11 cellular contexts compared by ENCODE assay signal in genomic region chr15:80382285-80382684, GRCh38.
"Had no signal": no experiment of that assay in that cellular context is flagged by ENCODE, and none has a peak within 500 bp of the region (broad histone marks: within the 10 kb centered on the region; RNA-seq: fewer than 3 reads in every experiment).

No MANE protein-coding gene starts in this region.

- FAIRE-seq: H1, H54 had no signal

- H3K27ac ChIP-seq: GM23248 had no signal

- DNase-seq: GM23248, GOT3, H7, H9, HCEC 1CT, HFFc6 had no signal

- H2AFZ ChIP-seq: GM23248, GM23338 had no signal

- H3K4me2 ChIP-seq: GM23338 had no signal

- H3K36me3 ChIP-seq: HAP-1 had no signal

- H3K9me3 ChIP-seq: HAP-1 had no signal

- H3K9ac ChIP-seq: GM23248 had no signal

- ATAC-seq: GM23338, HCT116 had no signal

- H3K4me3 ChIP-seq: GM23248, GM23338, HAP-1 had no signal
